8 cellular contexts compared by ENCODE assay signal in genomic region chr5:7392401-7393024, GRCh38. TPM values are rescaled to one million over a fixed set of nuclear protein-coding genes. Genes with fewer than 3 reads are reported as not detected.
DNase-seq lines count a peak whose midpoint lies in the region; ATAC-seq and TF ChIP-seq lines count a peak whose summit lies in the region.

No MANE protein-coding gene starts in this region.

- POLR2A ChIA-PET in BJ (lab: Charles Lee) = no interaction called here
- POLR2A ChIA-PET in CD8-positive, alpha-beta memory T cell (lab: Charles Lee) = no interaction called here

- H3K4me3 Mint-ChIP-seq in CD8-positive, alpha-beta memory T cell = no peak overlapping the region

- H3K27me3 ChIP-seq in BJ (ENCODE audit: control insufficient read depth, insufficient read depth, low read length) = peaks cover 13% of the 10 kb centered on the region
- H3K27me3 ChIP-seq in uterus = no peaks in the 10 kb centered on the region
- peaks cover 4% of the 10 kb centered on the region for H3K27me3 ChIP-seq in CD8-positive, alpha-beta memory T cell (ENCODE audit: insufficient read depth, low read length, poor library complexity, severe bottlenecking)

- CTCF ChIA-PET in BJ (lab: Yijun Ruan, JAX) = interaction anchor here (0.8 to 2.7 kb wide), 8 partner anchors 10 to 630 kb away, joined by 3 to 30 read pairs (median 4); no protein-coding TSS in a partner anchor
- CTCF ChIA-PET in CD8-positive, alpha-beta memory T cell (lab: Charles Lee) = no interaction called here

- intact Hi-C loops in uterus (cut with DNase I; ENCODE audit: low total_unique reads) = no loop called here

- H3K36me3 Mint-ChIP-seq in CD8-positive, alpha-beta memory T cell = no peaks in the 10 kb centered on the region

- TF ChIP-seq POLR2A in uterus (IDR thresholded peaks at IDR 0.05) = no peak

- H3K36me3 ChIP-seq in BJ (ENCODE audit: control insufficient read depth, insufficient read depth, low read length) (no peaks in the 10 kb centered on the region), uterus (no peaks in the 10 kb centered on the region)
- H3K36me3 ChIP-seq in CD8-positive, alpha-beta memory T cell (ENCODE audit: insufficient read depth, low read length) = no peaks in the 10 kb centered on the region

- DNase-seq in BJ (ENCODE audit: low read depth) (peak; percentile 3), HuH-7 (ENCODE audit: low spot score) (peak; percentile 38), SK-MEL-5 (ENCODE audit: low read depth, low spot score) (peak; percentile 89), iPS-NIHi7 (ENCODE audit: extremely low spot score) (peak; percentile 59), uterus (no peak)
- DNase-seq in activated CD4-positive, CD25-positive, alpha-beta regulatory T cell treated with anti-CD3 and anti-CD28 coated beads, Interleukin-2, amount 50 U/mL, for 72 hours = no peak
- no peak for DNase-seq in CD8-positive, alpha-beta memory T cell

- H3K9me3 Mint-ChIP-seq in CD8-positive, alpha-beta memory T cell = peaks cover 0 to 18% (median 0%) of the 10 kb centered on the region in 5 donors

- H3K27me3 Mint-ChIP-seq in CD8-positive, alpha-beta memory T cell = peaks cover 7 to 23% of the 10 kb centered on the region in 2 donors

- no peak overlapping the region for H3K27ac Mint-ChIP-seq in CD8-positive, alpha-beta memory T cell

- no peaks in the 10 kb centered on the region for H3K9me3 ChIP-seq in uterus
- no peaks in the 10 kb centered on the region for H3K9me3 ChIP-seq in CD8-positive, alpha-beta memory T cell (ENCODE audit: low read length)

- in situ Hi-C loops in SK-MEL-5 (cut with HindIII; ENCODE audit: low pct_unique_long_range_greater_than_20kb, low sequenced_read_pairs) = no loop called here

- H3K27ac ChIP-seq in uterus = peak overlapping the region in 1 of 2 donors; percentile 7
- H3K27ac ChIP-seq in CD8-positive, alpha-beta memory T cell (ENCODE audit: low read depth, low read length) = no peak overlapping the region

- H3K4me1 ChIP-seq in uterus = peaks cover 0 to 3% of the 10 kb centered on the region in 2 donors
- H3K4me1 ChIP-seq in CD8-positive, alpha-beta memory T cell (ENCODE audit: insufficient read depth, low read length) = no peaks in the 10 kb centered on the region

- ATAC-seq in HG03460 (IDR thresholded peaks at IDR 0.05; ENCODE audit: unreplicated experiment) = no peak

- H3K4me3 ChIP-seq in BJ (ENCODE audit: low read depth, low read length) = no peak overlapping the region
- no peak overlapping the region for H3K4me3 ChIP-seq in uterus
- H3K4me3 ChIP-seq in CD8-positive, alpha-beta memory T cell (ENCODE audit: low read length) = no peak overlapping the region

- TF ChIP-seq CTCF in BJ (IDR thresholded peaks at IDR 0.05; ENCODE audit: insufficient read depth, low read depth, low read length) (peak; percentile 72), uterus (IDR thresholded peaks at IDR 0.05) (peak; percentile 20 to 62 (median 48))

- peaks cover 0 to 6% (median 4%) of the 10 kb centered on the region in 3 donors for H3K4me1 Mint-ChIP-seq in CD8-positive, alpha-beta memory T cell

RNA-seq across cellular contexts. Expression of gene ADCY2, which starts 3.4 kb away (rescaled TPM):
- not detected in 2 replicates for polyA plus RNA-seq in BJ (2011; rRNA removed)
- 0.66 TPM in 1 of 2 replicates, not detected in the other for polyA minus RNA-seq in BJ (2011; rRNA and poly(A)+ RNA removed)
- total RNA-seq in SK-MEL-5 (2014; rRNA removed; shearing (Covaris generic)) = 28.0 and 31.4 TPM in 2 replicates
- 34.9 and 57.0 TPM in 2 replicates for polyA plus RNA-seq in SK-MEL-5 (2015; cell fraction: cytosol; rRNA removed)
- polyA plus RNA-seq in SK-MEL-5 (2015; cell fraction: nucleus; rRNA removed) = 41.0 and 42.1 TPM in 2 replicates
- total RNA-seq in uterus = 10 to 100 TPM in 1 of 4 donors, 1 to 10 TPM in 3; 3.8 to 25.3 (median 4.5) TPM
- not detected for total RNA-seq in CD8-positive, alpha-beta memory T cell
- polyA plus RNA-seq in CD8-positive, alpha-beta memory T cell = not detected

Comparison
In these comparisons a context has a peak if more than half of its experiments do, and no peak if none do; other contexts are left out.
1. DNase-seq: peak in BJ (single experiment), HuH-7 (single experiment), SK-MEL-5 (single experiment) and iPS-NIHi7 (single experiment); none in uterus (0 of 2), activated CD4-positive, CD25-positive, alpha-beta regulatory T cell treated with anti-CD3 and anti-CD28 coated beads, Interleukin-2, amount 50 U/mL, for 72 hours (single experiment) and CD8-positive, alpha-beta memory T cell (0 of 5).
2. RNA of gene ADCY2, which starts 3.4 kb away (total RNA-seq): 28.0 to 31.4 TPM in SK-MEL-5 and 3.8 to 25.3 TPM in uterus; not detected in CD8-positive, alpha-beta memory T cell; every median in the first group is over 4 times any median in the second.